In the genomic region with DNA sequence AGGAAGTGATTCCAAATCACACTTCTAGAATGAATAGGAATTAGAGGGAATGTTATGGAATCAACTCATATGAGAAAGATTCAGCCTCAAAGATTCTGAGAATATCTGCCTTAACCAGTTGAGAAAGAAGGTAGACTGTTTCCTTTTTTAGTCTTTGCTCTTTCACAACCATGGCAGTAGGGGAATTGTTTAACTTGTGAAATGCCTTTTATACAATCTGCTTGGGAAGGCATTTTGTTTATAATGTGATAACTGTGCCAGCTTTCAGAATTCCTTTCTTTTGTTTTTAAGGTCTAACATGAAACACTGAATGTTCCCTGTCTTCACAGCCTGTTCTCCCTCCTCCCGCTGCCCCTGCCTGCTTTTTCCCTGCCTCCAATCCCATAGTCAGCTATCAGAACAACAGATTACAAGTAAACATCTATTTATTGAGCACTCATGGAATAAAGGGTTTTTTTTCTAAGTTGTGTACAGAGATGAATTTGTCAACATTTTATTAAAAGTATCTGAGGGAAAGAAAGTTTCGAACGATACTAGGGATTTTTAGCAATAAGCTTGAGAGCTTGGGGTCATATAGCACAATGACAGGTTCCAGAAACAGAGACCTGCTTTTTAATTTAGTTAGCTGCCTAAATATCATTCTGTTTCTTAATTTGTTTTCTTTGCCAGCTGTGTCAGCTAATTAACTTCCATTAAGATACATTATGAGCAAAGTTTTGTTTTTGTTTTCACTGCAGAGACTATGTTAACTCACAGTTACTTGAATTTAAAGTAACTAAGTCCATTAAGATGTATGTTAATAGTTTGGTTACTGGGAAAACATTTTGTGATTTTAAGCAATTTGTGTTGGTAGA, we compare ENCODE assay signal across 20 cellular contexts. TPM values are rescaled to one million over a fixed set of nuclear protein-coding genes. Genes with fewer than 3 reads are reported as not detected.
DNase-seq lines count a peak whose midpoint lies in the region; ATAC-seq and TF ChIP-seq lines count a peak whose summit lies in the region.
"Had no signal": no experiment of that assay in that cellular context is flagged by ENCODE, and none has a peak within 500 bp of the region (broad histone marks: within the 10 kb centered on the region; RNA-seq: fewer than 3 reads in every experiment).

No MANE protein-coding gene starts in this region.

- POLR2A ChIA-PET in activated CD4-positive, alpha-beta T cell treated with anti-CD3 and anti-CD28 coated beads for 36 hours (lab: Charles Lee), result no interaction called here

- H3K4me1 ChIP-seq in adipocyte (ENCODE audit: control insufficient read depth, insufficient read depth, low read length) (peaks cover 40% of the 10 kb centered on the region), thoracic aorta (ENCODE audit: control insufficient read depth in 1 of 2, low read depth in 2 of 2) (peaks cover 4 to 28% of the 10 kb centered on the region in 2 donors), body of pancreas (no peaks in the 10 kb centered on the region)

- no peaks in the 10 kb centered on the region for H3K36me3 ChIP-seq in adipocyte (ENCODE audit: control insufficient read depth, insufficient read depth, low read length, severe bottlenecking)
- no peaks in the 10 kb centered on the region for H3K36me3 ChIP-seq in thoracic aorta
- no peaks in the 10 kb centered on the region for H3K36me3 ChIP-seq in body of pancreas (replicated peaks in 1 of 2; ENCODE audit: insufficient read depth in 1 of 2, low read depth in 2 of 2)

- H3K9ac ChIP-seq in adipocyte (ENCODE audit: low read length), result peak overlapping the region; percentile 30

- H3K4me3 ChIP-seq in adipocyte (ENCODE audit: low read length) (peak overlapping the region; percentile 39), fibroblast of villous mesenchyme (ENCODE audit: low read depth, low read length) (no peak overlapping the region), thoracic aorta (no peak overlapping the region), body of pancreas (no peak overlapping the region)

- 80 to 92% methylated on average over 3 of the region's 3 CpGs for WGBS in body of pancreas, 2 donors

- peak overlapping the region; percentile 12 to 29 for H3K27ac ChIP-seq in thoracic aorta
- H3K27ac ChIP-seq in body of pancreas, result no peak overlapping the region

- no peak overlapping the region for H3K27ac Mint-ChIP-seq in activated CD4-positive, alpha-beta T cell treated with anti-CD3 and anti-CD28 coated beads for 36 hours
- H3K27ac Mint-ChIP-seq: CD4-positive, alpha-beta memory T cell; natural killer cell; type B pancreatic cell had no signal

- H3K36me3 Mint-ChIP-seq in activated CD4-positive, alpha-beta T cell treated with anti-CD3 and anti-CD28 coated beads for 36 hours (ENCODE audit: low read depth), result peaks cover 2% of the 10 kb centered on the region
- H3K36me3 Mint-ChIP-seq: natural killer cell, type B pancreatic cell had no signal

- H3K4me1 Mint-ChIP-seq in activated CD4-positive, alpha-beta T cell treated with anti-CD3 and anti-CD28 coated beads for 36 hours, result no peaks in the 10 kb centered on the region
- H3K4me1 Mint-ChIP-seq: CD4-positive, alpha-beta memory T cell had no signal

- H3K9me3 Mint-ChIP-seq in activated CD4-positive, alpha-beta T cell treated with anti-CD3 and anti-CD28 coated beads for 36 hours (ENCODE audit: low read depth), result no peaks in the 10 kb centered on the region
- H3K9me3 Mint-ChIP-seq: natural killer cell, type B pancreatic cell had no signal

- TF ChIP-seq CTCF in fibroblast of villous mesenchyme (IDR thresholded peaks at IDR 0.05; ENCODE audit: insufficient read depth, low read depth, low read length), result no peak
- no peak for TF ChIP-seq CTCF in thoracic aorta (IDR thresholded peaks at IDR 0.05)
- no peak for TF ChIP-seq CTCF in body of pancreas (IDR thresholded peaks at IDR 0.05)

- intact Hi-C loops in activated CD4-positive, alpha-beta T cell treated with anti-CD3 and anti-CD28 coated beads for 36 hours (cut with DNase I, micrococcal nuclease), result no loop called here
- intact Hi-C loops in body of pancreas (cut with DNase I), result no loop called here

- no peak for TF ChIP-seq POLR2A in body of pancreas (IDR thresholded peaks at IDR 0.05)

- no peaks in the 10 kb centered on the region for H3K27me3 ChIP-seq in adipocyte (replicated peaks; ENCODE audit: control insufficient read depth, insufficient read depth, low read length)
- no peaks in the 10 kb centered on the region for H3K27me3 ChIP-seq in thoracic aorta (replicated peaks; ENCODE audit: insufficient read depth)
- no peaks in the 10 kb centered on the region for H3K27me3 ChIP-seq in body of pancreas

- CTCF ChIA-PET in activated CD4-positive, alpha-beta T cell treated with anti-CD3 and anti-CD28 coated beads for 36 hours (lab: Charles Lee), result interaction anchor here (0.6 kb wide), 1 partner anchor 106 kb away, joined by 3 read pairs; no protein-coding TSS in a partner anchor

- no peak overlapping the region for H3K4me3 Mint-ChIP-seq in activated CD4-positive, alpha-beta T cell treated with anti-CD3 and anti-CD28 coated beads for 36 hours
- H3K4me3 Mint-ChIP-seq: CD4-positive, alpha-beta memory T cell; natural killer cell; type B pancreatic cell had no signal

- ATAC-seq in thoracic aorta (ENCODE audit: insufficient number of reproducible peaks, low FRiP score, low read depth) (no peak), body of pancreas (no peak)
- no peak for ATAC-seq in activated CD4-positive, alpha-beta T cell treated with anti-CD3 and anti-CD28 coated beads for 36 hours
- ATAC-seq: natural killer cell had no signal

- H3K9me3 ChIP-seq in adipocyte (ENCODE audit: control insufficient read depth, low read length) (no peaks in the 10 kb centered on the region), thoracic aorta (no peaks in the 10 kb centered on the region), body of pancreas (no peaks in the 10 kb centered on the region)

- H3K27me3 Mint-ChIP-seq in activated CD4-positive, alpha-beta T cell treated with anti-CD3 and anti-CD28 coated beads for 36 hours, result no peaks in the 10 kb centered on the region
- H3K27me3 Mint-ChIP-seq: CD4-positive, alpha-beta memory T cell; type B pancreatic cell had no signal

- DNase-seq in SIG-M5 treated with dmso at 0.1 percent for 504 hours (lab: John Stamatoyannopoulos, UW; ENCODE audit: unreplicated experiment) (peak; percentile 44), SIG-M5 (lab: John Stamatoyannopoulos, UW) (no peak), adipocyte (ENCODE audit: low read depth) (peak; percentile 82), fibroblast of villous mesenchyme (ENCODE audit: low read depth) (peak; percentile 34), thoracic aorta (ENCODE audit: low spot score) (no peak), body of pancreas (no peak), HPDE6-E6E7 (ENCODE audit: extremely low spot score) (no peak)
- no peak for DNase-seq in activated CD4-positive, alpha-beta T cell treated with anti-CD3 and anti-CD28 coated beads for 36 hours
- DNase-seq: 8988T; activated CD4-positive, CD25-positive, alpha-beta regulatory T cell treated with anti-CD3 and anti-CD28 coated beads, Interleukin-2, amount 50 U/mL, for 72 hours; activated effector memory CD4-positive, alpha-beta T cell treated with Interleukin-2 at 50 U/mL for 16 hours; CD4-positive, alpha-beta memory T cell; DMS53; GOT3; natural killer cell; NCI-H1436 treated with DMSO at 0.1 percent for 48 hours; NK-92 treated with Interleukin-12 subunit alpha and Interleukin-12 subunit beta, amount 100 ng/mL, for 24 hours; Right ventricle myocardium superior; stimulated activated CD4-positive, alpha-beta T cell treated with anti-CD3 and anti-CD28 coated beads, Interleukin-12 subunit alpha, Interleukin-12 subunit beta, amount 100 ng/mL, for 4 hours had no signal

RNA-seq across cellular contexts. Expression of a gene that starts 28.3 kb away (rescaled TPM):
- total RNA-seq in fibroblast of villous mesenchyme, result 8.7 and 16.0 TPM in 2 replicates
- total RNA-seq in thoracic aorta, result 10 to 100 TPM in 1 of 2 donors, 1 to 10 TPM in 1; 8.0 to 20.5 TPM
- total RNA-seq in activated CD4-positive, alpha-beta T cell treated with anti-CD3 and anti-CD28 coated beads for 36 hours, result 1 to 10 TPM; 2.3 to 2.8 TPM
- total RNA-seq in body of pancreas, result 1 to 10 TPM; 2.0 to 5.4 TPM

Comparison
In these comparisons a context has a peak if more than half of its experiments do, and no peak if none do; other contexts are left out.
1. DNase-seq: peak in SIG-M5 treated with dmso at 0.1 percent for 504 hours (single experiment), adipocyte (single experiment) and fibroblast of villous mesenchyme (single experiment); none in SIG-M5 (single experiment), thoracic aorta (single experiment), activated CD4-positive, alpha-beta T cell treated with anti-CD3 and anti-CD28 coated beads for 36 hours (single experiment), body of pancreas (0 of 4) and HPDE6-E6E7 (single experiment).
2. H3K27ac ChIP-seq: peak in thoracic aorta (2 of 2); none in body of pancreas (0 of 4).